Comparison of ENCODE assay signal across 17 cellular contexts in the genomic region with DNA sequence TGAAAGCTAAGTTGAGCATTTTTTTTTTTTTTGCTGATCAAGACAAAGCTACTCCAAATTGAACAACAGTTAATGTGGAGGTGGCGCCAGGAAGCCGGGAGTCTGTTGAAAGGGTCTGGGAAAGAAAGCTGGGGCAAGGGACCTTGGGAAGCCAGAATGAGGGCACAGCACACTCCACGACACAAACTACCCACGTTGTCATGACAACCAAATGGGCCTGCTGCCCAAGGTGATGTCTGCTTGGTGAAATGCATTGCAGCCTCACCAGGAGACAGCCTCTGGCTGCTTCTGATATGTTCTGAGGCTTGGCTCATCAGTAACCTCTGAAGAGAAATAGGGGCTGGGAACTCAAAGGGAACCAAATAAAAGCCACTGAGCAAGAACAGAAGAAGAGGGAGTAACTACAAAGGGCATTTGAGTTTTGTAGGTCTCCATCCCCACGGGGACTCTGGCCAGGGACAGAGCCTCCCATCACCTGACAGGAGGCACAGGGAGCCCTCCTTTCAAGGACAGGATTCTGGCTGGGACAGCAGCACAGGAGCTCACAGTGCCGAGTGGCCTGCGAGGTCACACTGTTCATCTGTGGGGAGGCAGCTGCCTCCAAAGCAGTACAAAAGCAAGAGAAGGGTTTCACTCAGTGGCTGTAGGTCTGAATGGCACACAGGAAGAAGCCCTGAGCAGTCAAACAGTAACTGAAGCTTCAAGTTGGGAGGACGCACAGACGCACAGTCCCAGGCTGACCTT.
DNase-seq lines count a peak whose midpoint lies in the region; ATAC-seq and FAIRE-seq lines count a peak whose summit lies in the region.
"Had no signal": no experiment of that assay in that cellular context is flagged by ENCODE, and none has a peak within 500 bp of the region (broad histone marks: within the 10 kb centered on the region; RNA-seq: fewer than 3 reads in every experiment).

No MANE protein-coding gene starts in this region.

- ATAC-seq in GM19035 (IDR thresholded peaks at IDR 0.05; ENCODE audit: unreplicated experiment), result no peak
- ATAC-seq: T-cell had no signal

- DNase-seq in NCI-H1105 treated with DMSO at 0.1 percent for 48 hours (lab: John Stamatoyannopoulos, UW) (peak; percentile 27), NCI-H1105 (lab: John Stamatoyannopoulos, UW) (no peak), NCI-H2227 (lab: John Stamatoyannopoulos, UW; ENCODE audit: unreplicated experiment) (peak; percentile 39), cerebellar cortex (ENCODE audit: low spot score) (peak; percentile 15), nucleus accumbens (lab: John Stamatoyannopoulos, UW) (peak in 35 of 56 donors; percentile 3 to 82 (median 47)), DMS153 treated with DMSO at 0.1 percent for 48 hours (lab: John Stamatoyannopoulos, UW; ENCODE audit: unreplicated experiment) (no peak), RCC 7860 (ENCODE audit: low spot score) (no peak)
- DNase-seq: activated CD4-positive, alpha-beta memory T cell treated with anti-CD3 and anti-CD28 coated beads for 36 hours; activated T-cell treated with anti-CD3 and anti-CD28 coated beads, Interleukin-2, amount 50 U/mL, for 48 hours; endodermal cell; left ventricle myocardium inferior; NCI-H1436 treated with DMSO at 0.1 percent for 48 hours; RPMI8226; T-cell; uterus had no signal

- no peak for FAIRE-seq in RCC 7860 (lab: Jason Lieb, UNC)
- FAIRE-seq: A204.1 had no signal

Comparison
In these comparisons a context has a peak if more than half of its experiments do, and no peak if none do; other contexts are left out.
1. DNase-seq: peak in NCI-H1105 treated with DMSO at 0.1 percent for 48 hours (single experiment), NCI-H2227 (single experiment), cerebellar cortex (single experiment) and nucleus accumbens (35 of 56); none in NCI-H1105 (single experiment), DMS153 treated with DMSO at 0.1 percent for 48 hours (single experiment) and RCC 7860 (single experiment).